ENCODE assay signal across 3 cellular contexts in the genomic region with DNA sequence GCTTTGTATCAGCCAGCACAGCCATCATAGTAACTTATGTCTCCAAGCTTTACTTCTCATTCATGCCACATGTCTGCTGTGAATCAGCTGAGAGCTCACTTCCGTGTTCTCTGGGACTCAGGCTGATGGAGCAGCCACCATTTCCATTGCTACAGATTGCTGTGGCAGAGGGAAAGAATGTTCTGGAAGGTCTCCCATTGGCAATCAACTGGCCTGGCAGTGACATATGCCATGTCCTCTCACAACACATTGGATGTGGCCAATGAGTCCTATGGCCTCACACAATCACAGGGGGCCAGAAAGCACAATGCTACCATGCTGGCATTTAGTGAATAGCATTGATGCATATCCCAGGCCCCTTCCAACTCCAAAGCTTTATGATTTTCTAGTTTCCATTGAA.
"Had no signal": no experiment of that assay in that cellular context is flagged by ENCODE, and none has a peak within 500 bp of the region (broad histone marks: within the 10 kb centered on the region; RNA-seq: fewer than 3 reads in every experiment).

No MANE protein-coding gene starts in this region.

- H3K4me3 ChIP-seq: GM12878 had no signal

- ATAC-seq: GM12878 had no signal

- DNase-seq: GDM1, GF-D8 had no signal
